In genomic region chr1:180268556-180269044, GRCh38 we compare ENCODE assay signal across 28 cellular contexts. TPM values are rescaled to one million over a fixed set of nuclear protein-coding genes. Genes with fewer than 3 reads are reported as not detected.
DNase-seq lines count a peak whose midpoint lies in the region; ATAC-seq, FAIRE-seq and TF ChIP-seq lines count a peak whose summit lies in the region.
"Had no signal": no experiment of that assay in that cellular context is flagged by ENCODE, and none has a peak within 500 bp of the region (broad histone marks: within the 10 kb centered on the region; RNA-seq: fewer than 3 reads in every experiment).

No MANE protein-coding gene starts in this region.

- FAIRE-seq in pancreas (lab: Jason Lieb, UNC): no peak
- FAIRE-seq: keratinocyte had no signal

- peaks cover 37% of the 10 kb centered on the region for H3K4me1 Mint-ChIP-seq in brain
- H3K4me1 Mint-ChIP-seq: activated naive CD4-positive, alpha-beta T cell treated with anti-CD3 and anti-CD28 coated beads, Interleukin-2, amount 10 ng/mL, durations not matched to agents 7 days and 5 days had no signal

- TF ChIP-seq CTCF in brain (conservative IDR thresholded peaks at IDR 0.05) (no peak), brain microvascular endothelial cell (IDR thresholded peaks at IDR 0.05; ENCODE audit: low read depth, low read length, missing control alignments) (no peak), pancreas (IDR thresholded peaks at IDR 0.05) (no peak)

- H3K9me3 ChIP-seq in HUES48 (ENCODE audit: control insufficient read depth, insufficient read depth, low read length): no peaks in the 10 kb centered on the region
- no peaks in the 10 kb centered on the region for H3K9me3 ChIP-seq in pancreas
- H3K9me3 ChIP-seq: lower lobe of right lung, mucosa of descending colon, thyroid gland had no signal

- H3K36me3 Mint-ChIP-seq in brain: no peaks in the 10 kb centered on the region
- H3K36me3 Mint-ChIP-seq: activated CD4-positive, alpha-beta memory T cell treated with anti-CD3 and anti-CD28 coated beads for 36 hours; activated naive CD4-positive, alpha-beta T cell treated with anti-CD3 and anti-CD28 coated beads, Interleukin-2, amount 10 ng/mL, durations not matched to agents 7 days and 5 days had no signal

- H3K36me3 ChIP-seq in HUES48 (ENCODE audit: control insufficient read depth, insufficient read depth, low read length): peaks cover 3% of the 10 kb centered on the region; the same call in 1 of the 2 replicates
- no peaks in the 10 kb centered on the region for H3K36me3 ChIP-seq in brain microvascular endothelial cell (replicated peaks)
- H3K36me3 ChIP-seq in pancreas: no peaks in the 10 kb centered on the region
- H3K36me3 ChIP-seq: lower lobe of right lung, thyroid gland had no signal

- 88 to 89% methylated on average over 8 of the region's 8 CpGs for WGBS in pancreas, 2 donors

- no peak overlapping the region for H3K4me3 Mint-ChIP-seq in brain
- H3K4me3 Mint-ChIP-seq: activated CD4-positive, alpha-beta memory T cell treated with anti-CD3 and anti-CD28 coated beads for 36 hours; activated naive CD4-positive, alpha-beta T cell treated with anti-CD3 and anti-CD28 coated beads, Interleukin-2, amount 10 ng/mL, durations not matched to agents 7 days and 5 days; activated T-cell treated with anti-CD3 and anti-CD28 coated beads, Interleukin-2, amount 50 U/mL, for 4 hours; stimulated activated naive CD8-positive, alpha-beta T cell treated with anti-CD3 and anti-CD28 coated beads, Interleukin-15, Interleukin-2, amounts not matched to agents 100 ng/mL and 50 ng/mL, for 24 hours had no signal

- no peak for ATAC-seq in pancreas
- ATAC-seq: activated T-cell treated with anti-CD3 and anti-CD28 coated beads, Interleukin-2, amount 50 U/mL, for 4 hours; lower lobe of right lung; mucosa of descending colon; Right ventricle myocardium inferior had no signal

- intact Hi-C loops in pancreas (cut with DNase I): no loop called here

- H3K4me1 ChIP-seq in HUES48 (ENCODE audit: control insufficient read depth, insufficient read depth, low read length) (peaks cover 57% of the 10 kb centered on the region), pancreas (peaks cover 0 to 9% (median 0%) of the 10 kb centered on the region in 3 donors)
- H3K4me1 ChIP-seq: lower lobe of right lung, thyroid gland had no signal

- H3K27me3 ChIP-seq in HUES48 (ENCODE audit: control insufficient read depth, insufficient read depth, low read length) (no peaks in the 10 kb centered on the region), brain microvascular endothelial cell (replicated peaks) (no peaks in the 10 kb centered on the region), pancreas (no peaks in the 10 kb centered on the region)
- H3K27me3 ChIP-seq: hepatocyte, thyroid gland had no signal

- peak; percentile 45 for DNase-seq in ELF-1 (ENCODE audit: low read depth, low spot score)
- peak; percentile 53 for DNase-seq in myocyte (ENCODE audit: low read depth)
- DNase-seq in brain microvascular endothelial cell: no peak
- DNase-seq in NCI-H1417 (lab: John Stamatoyannopoulos, UW): no peak
- no peak for DNase-seq in NCI-H1048 (lab: John Stamatoyannopoulos, UW)
- no peak for DNase-seq in pancreas
- DNase-seq: activated CD4-positive, alpha-beta memory T cell treated with anti-CD3 and anti-CD28 coated beads for 36 hours; activated T-cell treated with anti-CD3 and anti-CD28 coated beads, Interleukin-2, amount 50 U/mL, for 4 hours; HCEC 1CT; lower lobe of right lung; mucosa of descending colon; MV-4-11; NCI-H187 treated with DMSO at 0.1 percent for 48 hours; NCI-H69; stimulated activated CD4-positive, alpha-beta T cell treated with anti-CD3 and anti-CD28 coated beads, Interleukin-12 subunit alpha, Interleukin-12 subunit beta, amount 100 ng/mL, for 4 hours; stimulated activated CD4-positive, alpha-beta T cell treated with anti-CD3 and anti-CD28 coated beads, Interleukin-4, amount 100 ng/mL, for 4 hours; T1000; thyroid gland had no signal

- H3K9ac ChIP-seq in HUES48 (ENCODE audit: low read depth, low read length): no peak overlapping the region
- H3K9ac ChIP-seq: KMS-11 had no signal

- H3K27ac ChIP-seq in HUES48 (ENCODE audit: low read depth, low read length): peak overlapping the region; percentile 34
- no peak overlapping the region for H3K27ac ChIP-seq in brain microvascular endothelial cell
- H3K27ac ChIP-seq in pancreas: no peak overlapping the region
- H3K27ac ChIP-seq: hepatocyte, KMS-11, lower lobe of right lung, thyroid gland had no signal

- peak overlapping the region in 4 of 5 experiments; percentile 9 to 62 (median 20) for H3K27ac Mint-ChIP-seq in brain
- H3K27ac Mint-ChIP-seq: activated CD4-positive, alpha-beta memory T cell treated with anti-CD3 and anti-CD28 coated beads for 36 hours; activated naive CD4-positive, alpha-beta T cell treated with anti-CD3 and anti-CD28 coated beads, Interleukin-2, amount 10 ng/mL, durations not matched to agents 7 days and 5 days; stimulated activated naive CD8-positive, alpha-beta T cell treated with anti-CD3 and anti-CD28 coated beads, Interleukin-15, Interleukin-2, amounts not matched to agents 100 ng/mL and 50 ng/mL, for 24 hours had no signal

- in situ Hi-C loops in brain microvascular endothelial cell (cut with HindIII; ENCODE audit: low pct_ligation_motif_present, low sequenced_read_pairs): no loop called here

- H3K27me3 Mint-ChIP-seq in brain: no peaks in the 10 kb centered on the region
- H3K27me3 Mint-ChIP-seq: activated CD4-positive, alpha-beta memory T cell treated with anti-CD3 and anti-CD28 coated beads for 36 hours; stimulated activated naive CD8-positive, alpha-beta T cell treated with anti-CD3 and anti-CD28 coated beads, Interleukin-15, Interleukin-2, amounts not matched to agents 100 ng/mL and 50 ng/mL, for 24 hours had no signal

- H3K9me3 Mint-ChIP-seq in brain: no peaks in the 10 kb centered on the region
- H3K9me3 Mint-ChIP-seq: activated CD4-positive, alpha-beta memory T cell treated with anti-CD3 and anti-CD28 coated beads for 36 hours; activated naive CD4-positive, alpha-beta T cell treated with anti-CD3 and anti-CD28 coated beads, Interleukin-2, amount 10 ng/mL, durations not matched to agents 7 days and 5 days; activated T-cell treated with anti-CD3 and anti-CD28 coated beads, Interleukin-2, amount 50 U/mL, for 4 hours; stimulated activated naive CD8-positive, alpha-beta T cell treated with anti-CD3 and anti-CD28 coated beads, Interleukin-15, Interleukin-2, amounts not matched to agents 100 ng/mL and 50 ng/mL, for 24 hours had no signal

- H3K4me3 ChIP-seq in HUES48 (ENCODE audit: low read depth, low read length) (no peak overlapping the region), brain microvascular endothelial cell (ENCODE audit: low read depth, low read length) (no peak overlapping the region), pancreas (no peak overlapping the region)
- H3K4me3 ChIP-seq: hepatocyte, lower lobe of right lung, mucosa of descending colon, thyroid gland had no signal

RNA-seq across cellular contexts. Expression of gene LHX4, which starts 38.5 kb away (rescaled TPM):
- polyA plus RNA-seq in brain (ENCODE audit: insufficient read depth, low read depth, low replicate concordance) (0.19 TPM), pancreas (under 1 TPM; 0.04 to 0.19 TPM)
- total RNA-seq in myocyte (0.40 and 0.94 TPM in 2 replicates), pancreas (under 1 TPM in 3 of 6 donors, not detected in 3; 0.03 to 0.12 (median 0.12) TPM)
- polyA plus RNA-seq in myocyte (2012): 0.86 TPM
- total RNA-seq: activated CD4-positive, alpha-beta memory T cell treated with anti-CD3 and anti-CD28 coated beads for 36 hours; dermis microvascular lymphatic vessel endothelial cell; epithelial cell of proximal tubule; lower lobe of right lung; Right ventricle myocardium inferior; thyroid gland had no signal
- polyA plus RNA-seq: keratinocyte had no signal

Comparison
In these comparisons a context has a peak if more than half of its experiments do, and no peak if none do; other contexts are left out.
1. DNase-seq: peak in ELF-1 (single experiment) and myocyte (single experiment); none in brain microvascular endothelial cell (single experiment), NCI-H1417 (0 of 3), NCI-H1048 (single experiment) and pancreas (0 of 6).